In the genomic region with DNA sequence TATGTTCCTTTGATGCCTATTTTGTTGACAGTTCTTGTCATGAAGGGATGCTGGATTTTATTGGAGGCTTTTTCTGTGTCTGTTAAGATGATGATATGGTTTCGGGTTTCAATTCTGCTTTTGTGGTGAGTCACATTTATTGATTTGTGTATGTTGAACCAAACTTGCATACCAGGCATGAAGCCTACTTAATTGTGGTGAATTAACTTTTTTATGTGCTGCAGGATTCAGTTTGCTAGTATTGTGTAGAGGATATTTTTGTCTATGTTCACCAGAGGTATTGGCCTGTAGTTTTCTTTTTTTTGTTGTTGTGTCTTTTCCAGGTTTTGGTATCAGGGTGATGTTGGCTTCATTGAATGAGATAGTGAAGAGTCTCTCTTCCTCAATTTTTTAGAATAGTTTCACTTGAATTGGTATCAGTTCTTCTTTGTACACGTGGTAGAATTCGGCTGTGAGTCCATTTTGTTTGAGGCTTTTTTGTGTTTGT, we compare ENCODE assay signal across 13 cellular contexts.
DNase-seq lines count a peak whose midpoint lies in the region; ATAC-seq and TF ChIP-seq lines count a peak whose summit lies in the region.
"Had no signal": no experiment of that assay in that cellular context is flagged by ENCODE, and none has a peak within 500 bp of the region (broad histone marks: within the 10 kb centered on the region; RNA-seq: fewer than 3 reads in every experiment).

No MANE protein-coding gene starts in this region.

- H3K27ac Mint-ChIP-seq in activated CD4-positive, alpha-beta T cell treated with anti-CD3 and anti-CD28 coated beads, Interleukin-2, amount 10 ng/mL, durations not matched to agents 24 days and 14 days, result no peak overlapping the region
- H3K27ac Mint-ChIP-seq: activated naive CD4-positive, alpha-beta T cell treated with anti-CD3 and anti-CD28 coated beads, Interleukin-2, amount 50 U/mL, for 72 hours had no signal

- no peaks in the 10 kb centered on the region for H3K36me3 ChIP-seq in A673 (ENCODE audit: insufficient read depth, low read length, poor library complexity, severe bottlenecking)

- no peaks in the 10 kb centered on the region for H3K27me3 Mint-ChIP-seq in activated CD4-positive, alpha-beta T cell treated with anti-CD3 and anti-CD28 coated beads, Interleukin-2, amount 10 ng/mL, durations not matched to agents 24 days and 14 days

- no peak for TF ChIP-seq CTCF in astrocyte of the spinal cord (IDR thresholded peaks at IDR 0.05; ENCODE audit: low read depth, low read length)
- TF ChIP-seq CTCF in A673 (conservative IDR thresholded peaks at IDR 0.05; ENCODE audit: low read depth, low read length), result no peak

- H3K4me3 ChIP-seq in astrocyte of the spinal cord (ENCODE audit: low read depth, low read length), result no peak overlapping the region
- no peak overlapping the region for H3K4me3 ChIP-seq in A673 (ENCODE audit: low read depth, low read length, poor library complexity, severe bottlenecking)
- H3K4me3 ChIP-seq: lung, skin epidermis, testis had no signal

- DNase-seq in astrocyte of the spinal cord (ENCODE audit: low read depth, low spot score) (peak; percentile 3), GM19240 (ENCODE audit: insufficient read length, low spot score) (no peak), A673 (ENCODE audit: low spot score) (no peak)
- DNase-seq in activated CD4-positive, alpha-beta T cell treated with anti-CD3 and anti-CD28 coated beads, Interleukin-2, amount 10 ng/mL, durations not matched to agents 24 days and 14 days, result no peak
- DNase-seq: NCI-H1436 treated with DMSO at 0.1 percent for 48 hours, testis had no signal

- no peaks in the 10 kb centered on the region for H3K4me1 ChIP-seq in A673 (ENCODE audit: insufficient read depth, low read length, poor library complexity, severe bottlenecking)
- H3K4me1 ChIP-seq: testis had no signal

- H3K27ac ChIP-seq in A673 (ENCODE audit: low read depth, low read length, poor library complexity, severe bottlenecking), result no peak overlapping the region
- H3K27ac ChIP-seq: epithelial cell of prostate, skin epidermis, testis had no signal

- POLR2A ChIA-PET in A673 (lab: Charles Lee; ENCODE audit: low non-redundant PET), result no interaction called here

- H3K9me3 ChIP-seq in A673 (ENCODE audit: low read depth, low read length, poor library complexity, severe bottlenecking), result no peaks in the 10 kb centered on the region
- H3K9me3 ChIP-seq: testis had no signal

- no peak overlapping the region for H3K4me3 Mint-ChIP-seq in activated CD4-positive, alpha-beta T cell treated with anti-CD3 and anti-CD28 coated beads, Interleukin-2, amount 10 ng/mL, durations not matched to agents 24 days and 14 days

- peaks cover 13% of the 10 kb centered on the region for H3K27me3 ChIP-seq in A673 (replicated peaks; ENCODE audit: insufficient read depth, low read depth, low read length, poor library complexity)
- H3K27me3 ChIP-seq: testis had no signal

- H3K9me3 Mint-ChIP-seq in activated CD4-positive, alpha-beta T cell treated with anti-CD3 and anti-CD28 coated beads, Interleukin-2, amount 10 ng/mL, durations not matched to agents 24 days and 14 days, result no peaks in the 10 kb centered on the region
- H3K9me3 Mint-ChIP-seq: activated naive CD4-positive, alpha-beta T cell treated with anti-CD3 and anti-CD28 coated beads, Interleukin-2, amount 50 U/mL, for 72 hours had no signal

- H3K4me1 Mint-ChIP-seq in activated CD4-positive, alpha-beta T cell treated with anti-CD3 and anti-CD28 coated beads, Interleukin-2, amount 10 ng/mL, durations not matched to agents 24 days and 14 days, result no peaks in the 10 kb centered on the region

- in situ Hi-C loops in astrocyte of the spinal cord (cut with HindIII; ENCODE audit: low sequenced_read_pairs), result no loop called here

- no TSS peak for BruUV-seq in A673 (replicated peaks; lab: Mats Ljungman, UMichigan)

- intact Hi-C loops in A673 (cut with micrococcal nuclease; ENCODE audit: unreplicated experiment), result no loop called here
- intact Hi-C loops in activated CD4-positive, alpha-beta T cell treated with anti-CD3 and anti-CD28 coated beads, Interleukin-2, amount 10 ng/mL, durations not matched to agents 24 days and 14 days (cut with micrococcal nuclease), result no loop called here

- peak; percentile 93 for ATAC-seq in GM18909 (IDR thresholded peaks at IDR 0.05; ENCODE audit: poor library complexity, unreplicated experiment)
- ATAC-seq in GM21786 (IDR thresholded peaks at IDR 0.05; ENCODE audit: unreplicated experiment), result peak; percentile 80
- peak; percentile 73 for ATAC-seq in HG03442 (IDR thresholded peaks at IDR 0.05; ENCODE audit: unreplicated experiment)

- H3K36me3 Mint-ChIP-seq in activated CD4-positive, alpha-beta T cell treated with anti-CD3 and anti-CD28 coated beads, Interleukin-2, amount 10 ng/mL, durations not matched to agents 24 days and 14 days (ENCODE audit: low read depth), result no peaks in the 10 kb centered on the region
- H3K36me3 Mint-ChIP-seq: activated naive CD4-positive, alpha-beta T cell treated with anti-CD3 and anti-CD28 coated beads, Interleukin-2, amount 50 U/mL, for 72 hours had no signal

- CTCF ChIA-PET in A673 (lab: Charles Lee), result no interaction called here
